Comparison of ENCODE assay signal across 2 cellular contexts in the genomic region with DNA sequence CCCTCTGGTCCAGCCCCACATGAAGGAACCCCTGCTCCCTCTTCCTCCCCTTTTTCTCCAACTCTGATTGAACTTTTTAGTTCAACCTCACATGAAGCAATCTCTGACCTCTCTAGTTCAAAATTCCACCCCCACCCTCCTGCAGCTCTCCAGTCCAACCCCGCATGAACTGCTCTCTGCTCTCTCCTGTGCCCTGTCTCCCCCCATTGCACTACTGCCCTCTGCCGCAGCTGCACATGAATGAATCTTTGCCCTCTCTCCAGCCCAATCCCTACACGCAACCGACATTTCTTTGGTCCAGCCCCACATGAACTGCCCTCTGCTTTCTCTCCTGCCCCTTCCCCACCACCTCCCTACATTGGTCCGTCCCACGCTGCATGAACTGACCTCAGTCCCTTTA.
TF ChIP-seq lines count a peak whose summit lies in the region.

No MANE protein-coding gene starts in this region.

TF ChIP-seq in WTC11, 78 proteins besides CTCF, POLR2A, EP300 and RAD21 (continues in another document):
- no peak for TF ChIP-seq ELF4 (CRISPR knock-in tag; IDR thresholded peaks at IDR 0.05; ENCODE audit: low read depth)
- TF ChIP-seq ESRRA (CRISPR knock-in tag; IDR thresholded peaks at IDR 0.05; ENCODE audit: borderline replicate concordance), result no peak
- TF ChIP-seq, protein P1, sequence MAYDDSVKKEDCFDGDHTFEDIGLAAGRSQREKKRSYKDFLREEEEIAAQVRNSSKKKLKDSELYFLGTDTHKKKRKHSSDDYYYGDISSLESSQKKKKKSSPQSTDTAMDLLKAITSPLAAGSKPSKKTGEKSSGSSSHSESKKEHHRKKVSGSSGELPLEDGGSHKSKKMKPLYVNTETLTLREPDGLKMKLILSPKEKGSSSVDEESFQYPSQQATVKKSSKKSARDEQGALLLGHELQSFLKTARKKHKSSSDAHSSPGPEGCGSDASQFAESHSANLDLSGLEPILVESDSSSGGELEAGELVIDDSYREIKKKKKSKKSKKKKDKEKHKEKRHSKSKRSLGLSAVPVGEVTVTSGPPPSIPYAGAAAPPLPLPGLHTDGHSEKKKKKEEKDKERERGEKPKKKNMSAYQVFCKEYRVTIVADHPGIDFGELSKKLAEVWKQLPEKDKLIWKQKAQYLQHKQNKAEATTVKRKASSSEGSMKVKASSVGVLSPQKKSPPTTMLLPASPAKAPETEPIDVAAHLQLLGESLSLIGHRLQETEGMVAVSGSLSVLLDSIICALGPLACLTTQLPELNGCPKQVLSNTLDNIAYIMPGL (CRISPR knock-in tag; IDR thresholded peaks at IDR 0.05), result no peak
- no peak for TF ChIP-seq RORB (CRISPR knock-in tag; IDR thresholded peaks at IDR 0.05)
- no peak for TF ChIP-seq CBFB (CRISPR knock-in tag; IDR thresholded peaks at IDR 0.05; ENCODE audit: low read depth)
- TF ChIP-seq ZNF121 (CRISPR knock-in tag; IDR thresholded peaks at IDR 0.05), result no peak
- TF ChIP-seq, protein P2, sequence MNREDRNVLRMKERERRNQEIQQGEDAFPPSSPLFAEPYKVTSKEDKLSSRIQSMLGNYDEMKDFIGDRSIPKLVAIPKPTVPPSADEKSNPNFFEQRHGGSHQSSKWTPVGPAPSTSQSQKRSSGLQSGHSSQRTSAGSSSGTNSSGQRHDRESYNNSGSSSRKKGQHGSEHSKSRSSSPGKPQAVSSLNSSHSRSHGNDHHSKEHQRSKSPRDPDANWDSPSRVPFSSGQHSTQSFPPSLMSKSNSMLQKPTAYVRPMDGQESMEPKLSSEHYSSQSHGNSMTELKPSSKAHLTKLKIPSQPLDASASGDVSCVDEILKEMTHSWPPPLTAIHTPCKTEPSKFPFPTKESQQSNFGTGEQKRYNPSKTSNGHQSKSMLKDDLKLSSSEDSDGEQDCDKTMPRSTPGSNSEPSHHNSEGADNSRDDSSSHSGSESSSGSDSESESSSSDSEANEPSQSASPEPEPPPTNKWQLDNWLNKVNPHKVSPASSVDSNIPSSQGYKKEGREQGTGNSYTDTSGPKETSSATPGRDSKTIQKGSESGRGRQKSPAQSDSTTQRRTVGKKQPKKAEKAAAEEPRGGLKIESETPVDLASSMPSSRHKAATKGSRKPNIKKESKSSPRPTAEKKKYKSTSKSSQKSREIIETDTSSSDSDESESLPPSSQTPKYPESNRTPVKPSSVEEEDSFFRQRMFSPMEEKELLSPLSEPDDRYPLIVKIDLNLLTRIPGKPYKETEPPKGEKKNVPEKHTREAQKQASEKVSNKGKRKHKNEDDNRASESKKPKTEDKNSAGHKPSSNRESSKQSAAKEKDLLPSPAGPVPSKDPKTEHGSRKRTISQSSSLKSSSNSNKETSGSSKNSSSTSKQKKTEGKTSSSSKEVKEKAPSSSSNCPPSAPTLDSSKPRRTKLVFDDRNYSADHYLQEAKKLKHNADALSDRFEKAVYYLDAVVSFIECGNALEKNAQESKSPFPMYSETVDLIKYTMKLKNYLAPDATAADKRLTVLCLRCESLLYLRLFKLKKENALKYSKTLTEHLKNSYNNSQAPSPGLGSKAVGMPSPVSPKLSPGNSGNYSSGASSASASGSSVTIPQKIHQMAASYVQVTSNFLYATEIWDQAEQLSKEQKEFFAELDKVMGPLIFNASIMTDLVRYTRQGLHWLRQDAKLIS (CRISPR knock-in tag; IDR thresholded peaks at IDR 0.05; ENCODE audit: borderline replicate concordance), result no peak
- TF ChIP-seq IRF2 (CRISPR knock-in tag; IDR thresholded peaks at IDR 0.05; ENCODE audit: borderline replicate concordance, low read depth), result no peak
- TF ChIP-seq NFYB (CRISPR knock-in tag; conservative IDR thresholded peaks at IDR 0.05; ENCODE audit: low read depth), result no peak
- TF ChIP-seq NR3C1 (CRISPR knock-in tag; conservative IDR thresholded peaks at IDR 0.05; ENCODE audit: low read depth), result no peak
- TF ChIP-seq ZBTB21 (CRISPR knock-in tag; IDR thresholded peaks at IDR 0.05; ENCODE audit: borderline replicate concordance), result no peak
- TF ChIP-seq, protein P3, sequence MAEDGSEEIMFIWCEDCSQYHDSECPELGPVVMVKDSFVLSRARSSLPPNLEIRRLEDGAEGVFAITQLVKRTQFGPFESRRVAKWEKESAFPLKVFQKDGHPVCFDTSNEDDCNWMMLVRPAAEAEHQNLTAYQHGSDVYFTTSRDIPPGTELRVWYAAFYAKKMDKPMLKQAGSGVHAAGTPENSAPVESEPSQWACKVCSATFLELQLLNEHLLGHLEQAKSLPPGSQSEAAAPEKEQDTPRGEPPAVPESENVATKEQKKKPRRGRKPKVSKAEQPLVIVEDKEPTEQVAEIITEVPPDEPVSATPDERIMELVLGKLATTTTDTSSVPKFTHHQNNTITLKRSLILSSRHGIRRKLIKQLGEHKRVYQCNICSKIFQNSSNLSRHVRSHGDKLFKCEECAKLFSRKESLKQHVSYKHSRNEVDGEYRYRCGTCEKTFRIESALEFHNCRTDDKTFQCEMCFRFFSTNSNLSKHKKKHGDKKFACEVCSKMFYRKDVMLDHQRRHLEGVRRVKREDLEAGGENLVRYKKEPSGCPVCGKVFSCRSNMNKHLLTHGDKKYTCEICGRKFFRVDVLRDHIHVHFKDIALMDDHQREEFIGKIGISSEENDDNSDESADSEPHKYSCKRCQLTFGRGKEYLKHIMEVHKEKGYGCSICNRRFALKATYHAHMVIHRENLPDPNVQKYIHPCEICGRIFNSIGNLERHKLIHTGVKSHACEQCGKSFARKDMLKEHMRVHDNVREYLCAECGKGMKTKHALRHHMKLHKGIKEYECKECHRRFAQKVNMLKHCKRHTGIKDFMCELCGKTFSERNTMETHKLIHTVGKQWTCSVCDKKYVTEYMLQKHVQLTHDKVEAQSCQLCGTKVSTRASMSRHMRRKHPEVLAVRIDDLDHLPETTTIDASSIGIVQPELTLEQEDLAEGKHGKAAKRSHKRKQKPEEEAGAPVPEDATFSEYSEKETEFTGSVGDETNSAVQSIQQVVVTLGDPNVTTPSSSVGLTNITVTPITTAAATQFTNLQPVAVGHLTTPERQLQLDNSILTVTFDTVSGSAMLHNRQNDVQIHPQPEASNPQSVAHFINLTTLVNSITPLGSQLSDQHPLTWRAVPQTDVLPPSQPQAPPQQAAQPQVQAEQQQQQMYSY (CRISPR knock-in tag; IDR thresholded peaks at IDR 0.05), result no peak
- TF ChIP-seq, protein P4, sequence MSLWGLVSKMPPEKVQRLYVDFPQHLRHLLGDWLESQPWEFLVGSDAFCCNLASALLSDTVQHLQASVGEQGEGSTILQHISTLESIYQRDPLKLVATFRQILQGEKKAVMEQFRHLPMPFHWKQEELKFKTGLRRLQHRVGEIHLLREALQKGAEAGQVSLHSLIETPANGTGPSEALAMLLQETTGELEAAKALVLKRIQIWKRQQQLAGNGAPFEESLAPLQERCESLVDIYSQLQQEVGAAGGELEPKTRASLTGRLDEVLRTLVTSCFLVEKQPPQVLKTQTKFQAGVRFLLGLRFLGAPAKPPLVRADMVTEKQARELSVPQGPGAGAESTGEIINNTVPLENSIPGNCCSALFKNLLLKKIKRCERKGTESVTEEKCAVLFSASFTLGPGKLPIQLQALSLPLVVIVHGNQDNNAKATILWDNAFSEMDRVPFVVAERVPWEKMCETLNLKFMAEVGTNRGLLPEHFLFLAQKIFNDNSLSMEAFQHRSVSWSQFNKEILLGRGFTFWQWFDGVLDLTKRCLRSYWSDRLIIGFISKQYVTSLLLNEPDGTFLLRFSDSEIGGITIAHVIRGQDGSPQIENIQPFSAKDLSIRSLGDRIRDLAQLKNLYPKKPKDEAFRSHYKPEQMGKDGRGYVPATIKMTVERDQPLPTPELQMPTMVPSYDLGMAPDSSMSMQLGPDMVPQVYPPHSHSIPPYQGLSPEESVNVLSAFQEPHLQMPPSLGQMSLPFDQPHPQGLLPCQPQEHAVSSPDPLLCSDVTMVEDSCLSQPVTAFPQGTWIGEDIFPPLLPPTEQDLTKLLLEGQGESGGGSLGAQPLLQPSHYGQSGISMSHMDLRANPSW (CRISPR knock-in tag; conservative IDR thresholded peaks at IDR 0.05; ENCODE audit: low read depth), result no peak

TF ChIP-seq in HepG2, 621 proteins besides CTCF, POLR2A, EP300 and RAD21:
- 0 out of 4 replicates have a peak, but pooled peaks of 1 of the 2 experiments have one; percentile 27 for TF ChIP-seq NR2F1 (CRISPR knock-in tag; IDR thresholded peaks at IDR 0.05)
- 0 out of 2 replicates have a peak, but pooled peaks have one; percentile 14 for TF ChIP-seq HNF4A (CRISPR knock-in tag; IDR thresholded peaks at IDR 0.05)
- TF ChIP-seq REL (CRISPR knock-in tag; conservative IDR thresholded peaks at IDR 0.05), result no peak
